Comparison of ENCODE assay signal across 1 cellular context in the genomic region with DNA sequence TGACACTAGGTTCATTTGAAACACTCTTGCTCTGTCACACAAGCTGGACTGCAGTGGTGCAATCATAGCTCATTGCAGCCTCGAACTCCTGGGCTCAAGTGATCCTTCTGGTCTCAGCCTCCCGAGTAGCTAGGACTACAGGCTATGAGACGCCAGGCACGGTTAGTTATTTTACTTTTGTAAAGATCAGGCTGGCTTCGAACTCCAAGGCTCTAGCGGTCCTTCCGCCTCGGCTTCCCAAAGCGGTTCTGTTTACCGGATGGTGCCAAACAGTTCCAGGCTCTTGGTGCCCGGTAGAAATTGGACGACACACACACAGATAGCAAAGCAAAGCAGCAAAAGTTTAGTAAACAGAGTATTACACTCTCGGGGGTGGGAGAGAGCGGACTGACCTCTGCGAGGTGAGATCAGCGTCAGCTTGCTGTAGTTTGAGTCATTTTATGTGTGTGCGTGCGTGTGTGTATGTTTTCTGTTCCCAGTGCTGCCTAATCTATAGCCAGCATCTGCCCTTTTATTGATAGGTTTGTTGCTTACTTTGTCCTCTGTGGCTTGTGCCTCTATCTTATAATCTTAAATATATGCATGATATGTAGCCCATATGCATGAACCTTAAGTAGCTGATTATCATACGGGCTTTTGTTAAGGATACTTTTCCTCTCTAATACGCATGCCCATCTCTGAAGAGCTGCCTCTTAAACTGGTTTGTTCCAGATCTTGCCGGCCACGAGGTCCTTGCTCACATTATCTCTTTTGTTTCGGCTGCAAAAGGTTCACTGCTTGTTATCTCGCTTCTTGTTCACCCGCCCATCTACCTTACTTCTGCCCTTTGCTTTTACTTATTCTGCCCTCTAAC.
TF ChIP-seq lines count a peak whose summit lies in the region.

No MANE protein-coding gene starts in this region.

TF ChIP-seq in K562, 482 proteins besides CTCF, POLR2A, EP300 and RAD21 (continued from another document and continues in another):
- TF ChIP-seq, protein P1, sequence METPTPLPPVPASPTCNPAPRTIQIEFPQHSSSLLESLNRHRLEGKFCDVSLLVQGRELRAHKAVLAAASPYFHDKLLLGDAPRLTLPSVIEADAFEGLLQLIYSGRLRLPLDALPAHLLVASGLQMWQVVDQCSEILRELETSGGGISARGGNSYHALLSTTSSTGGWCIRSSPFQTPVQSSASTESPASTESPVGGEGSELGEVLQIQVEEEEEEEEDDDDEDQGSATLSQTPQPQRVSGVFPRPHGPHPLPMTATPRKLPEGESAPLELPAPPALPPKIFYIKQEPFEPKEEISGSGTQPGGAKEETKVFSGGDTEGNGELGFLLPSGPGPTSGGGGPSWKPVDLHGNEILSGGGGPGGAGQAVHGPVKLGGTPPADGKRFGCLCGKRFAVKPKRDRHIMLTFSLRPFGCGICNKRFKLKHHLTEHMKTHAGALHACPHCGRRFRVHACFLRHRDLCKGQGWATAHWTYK (CRISPR knock-in tag; IDR thresholded peaks at IDR 0.05) = peak; percentile 30; the same call in 1 of the 2 replicates
- no peak for TF ChIP-seq STAG1 (CRISPR knock-in tag; IDR thresholded peaks at IDR 0.05; ENCODE audit: borderline replicate concordance)
- peak; percentile 75 for TF ChIP-seq MEIS2 (IDR thresholded peaks at IDR 0.05; ENCODE audit: partially characterized antibody)
- TF ChIP-seq SPI1 (IDR thresholded peaks at IDR 0.05; ENCODE audit: borderline replicate concordance, low read depth, low read length) = no peak
- no peak for TF ChIP-seq RFX5 (IDR thresholded peaks at IDR 0.05; ENCODE audit: low read depth, low read length)
- peak in 1 of 2 experiments; percentile 11; a peak in 1 of 4 replicates for TF ChIP-seq NONO (IDR thresholded peaks at IDR 0.05; ENCODE audit: low read depth in 2 of 2, low read length in 1 of 2)
- no peak for TF ChIP-seq SRSF7 (optimal IDR thresholded peaks at IDR 0.05; ENCODE audit: low read depth, low read length)
- TF ChIP-seq ETV1 (tag; conservative IDR thresholded peaks at IDR 0.05; ENCODE audit: low read depth) = no peak
- TF ChIP-seq, protein P2, sequence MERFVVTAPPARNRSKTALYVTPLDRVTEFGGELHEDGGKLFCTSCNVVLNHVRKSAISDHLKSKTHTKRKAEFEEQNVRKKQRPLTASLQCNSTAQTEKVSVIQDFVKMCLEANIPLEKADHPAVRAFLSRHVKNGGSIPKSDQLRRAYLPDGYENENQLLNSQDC (CRISPR knock-in tag; IDR thresholded peaks at IDR 0.05) = peak; percentile 83
- TF ChIP-seq, protein P3, sequence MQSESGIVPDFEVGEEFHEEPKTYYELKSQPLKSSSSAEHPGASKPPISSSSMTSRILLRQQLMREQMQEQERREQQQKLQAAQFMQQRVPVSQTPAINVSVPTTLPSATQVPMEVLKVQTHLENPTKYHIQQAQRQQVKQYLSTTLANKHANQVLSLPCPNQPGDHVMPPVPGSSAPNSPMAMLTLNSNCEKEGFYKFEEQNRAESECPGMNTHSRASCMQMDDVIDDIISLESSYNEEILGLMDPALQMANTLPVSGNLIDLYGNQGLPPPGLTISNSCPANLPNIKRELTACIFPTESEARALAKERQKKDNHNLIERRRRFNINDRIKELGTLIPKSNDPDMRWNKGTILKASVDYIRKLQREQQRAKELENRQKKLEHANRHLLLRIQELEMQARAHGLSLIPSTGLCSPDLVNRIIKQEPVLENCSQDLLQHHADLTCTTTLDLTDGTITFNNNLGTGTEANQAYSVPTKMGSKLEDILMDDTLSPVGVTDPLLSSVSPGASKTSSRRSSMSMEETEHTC (IDR thresholded peaks at IDR 0.05) = peak; percentile 15; the same call in 1 of the 2 replicates
- no peak for TF ChIP-seq ZBTB8A (IDR thresholded peaks at IDR 0.05; ENCODE audit: partially characterized antibody)
- TF ChIP-seq, protein P4, sequence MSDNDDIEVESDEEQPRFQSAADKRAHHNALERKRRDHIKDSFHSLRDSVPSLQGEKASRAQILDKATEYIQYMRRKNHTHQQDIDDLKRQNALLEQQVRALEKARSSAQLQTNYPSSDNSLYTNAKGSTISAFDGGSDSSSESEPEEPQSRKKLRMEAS (CRISPR knock-in tag; IDR thresholded peaks at IDR 0.05) = peak; percentile 4; the same call in 1 of the 2 replicates
- TF ChIP-seq CBFB (CRISPR knock-in tag; IDR thresholded peaks at IDR 0.05) = no peak
- TF ChIP-seq FOSL1 (tag; conservative IDR thresholded peaks at IDR 0.05) = peak; percentile 93
- TF ChIP-seq KLF6 (CRISPR knock-in tag; IDR thresholded peaks at IDR 0.05; ENCODE audit: borderline replicate concordance) = no peak
- TF ChIP-seq MEF2A (IDR thresholded peaks at IDR 0.05; ENCODE audit: control insufficient read depth, low read depth, low read length) = peak; percentile 19; the same call in 1 of the 2 replicates
- peak; percentile 82 for TF ChIP-seq MTA3 (IDR thresholded peaks at IDR 0.05; ENCODE audit: borderline replicate concordance)
- TF ChIP-seq ILK (tag; IDR thresholded peaks at IDR 0.05; ENCODE audit: borderline replicate concordance, low read depth) = no peak
- TF ChIP-seq, protein P5, sequence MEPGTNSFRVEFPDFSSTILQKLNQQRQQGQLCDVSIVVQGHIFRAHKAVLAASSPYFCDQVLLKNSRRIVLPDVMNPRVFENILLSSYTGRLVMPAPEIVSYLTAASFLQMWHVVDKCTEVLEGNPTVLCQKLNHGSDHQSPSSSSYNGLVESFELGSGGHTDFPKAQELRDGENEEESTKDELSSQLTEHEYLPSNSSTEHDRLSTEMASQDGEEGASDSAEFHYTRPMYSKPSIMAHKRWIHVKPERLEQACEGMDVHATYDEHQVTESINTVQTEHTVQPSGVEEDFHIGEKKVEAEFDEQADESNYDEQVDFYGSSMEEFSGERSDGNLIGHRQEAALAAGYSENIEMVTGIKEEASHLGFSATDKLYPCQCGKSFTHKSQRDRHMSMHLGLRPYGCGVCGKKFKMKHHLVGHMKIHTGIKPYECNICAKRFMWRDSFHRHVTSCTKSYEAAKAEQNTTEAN (CRISPR knock-in tag; IDR thresholded peaks at IDR 0.05) = peak; percentile 76; the same call in 1 of the 2 replicates
- no peak for TF ChIP-seq ADNP (tag; IDR thresholded peaks at IDR 0.05)
- no peak; the same call in 1 of the 2 replicates for TF ChIP-seq ZNF354B (CRISPR knock-in tag; IDR thresholded peaks at IDR 0.05)
- TF ChIP-seq, protein P6, sequence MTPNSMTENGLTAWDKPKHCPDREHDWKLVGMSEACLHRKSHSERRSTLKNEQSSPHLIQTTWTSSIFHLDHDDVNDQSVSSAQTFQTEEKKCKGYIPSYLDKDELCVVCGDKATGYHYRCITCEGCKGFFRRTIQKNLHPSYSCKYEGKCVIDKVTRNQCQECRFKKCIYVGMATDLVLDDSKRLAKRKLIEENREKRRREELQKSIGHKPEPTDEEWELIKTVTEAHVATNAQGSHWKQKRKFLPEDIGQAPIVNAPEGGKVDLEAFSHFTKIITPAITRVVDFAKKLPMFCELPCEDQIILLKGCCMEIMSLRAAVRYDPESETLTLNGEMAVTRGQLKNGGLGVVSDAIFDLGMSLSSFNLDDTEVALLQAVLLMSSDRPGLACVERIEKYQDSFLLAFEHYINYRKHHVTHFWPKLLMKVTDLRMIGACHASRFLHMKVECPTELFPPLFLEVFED (CRISPR knock-in tag; conservative IDR thresholded peaks at IDR 0.05) = peak; percentile 98
- TF ChIP-seq, protein P7, sequence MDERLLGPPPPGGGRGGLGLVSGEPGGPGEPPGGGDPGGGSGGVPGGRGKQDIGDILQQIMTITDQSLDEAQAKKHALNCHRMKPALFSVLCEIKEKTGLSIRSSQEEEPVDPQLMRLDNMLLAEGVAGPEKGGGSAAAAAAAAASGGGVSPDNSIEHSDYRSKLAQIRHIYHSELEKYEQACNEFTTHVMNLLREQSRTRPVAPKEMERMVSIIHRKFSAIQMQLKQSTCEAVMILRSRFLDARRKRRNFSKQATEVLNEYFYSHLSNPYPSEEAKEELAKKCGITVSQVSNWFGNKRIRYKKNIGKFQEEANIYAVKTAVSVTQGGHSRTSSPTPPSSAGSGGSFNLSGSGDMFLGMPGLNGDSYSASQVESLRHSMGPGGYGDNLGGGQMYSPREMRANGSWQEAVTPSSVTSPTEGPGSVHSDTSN (CRISPR knock-in tag; IDR thresholded peaks at IDR 0.05; ENCODE audit: low read depth) = no peak
- TF ChIP-seq, protein P7 (tag; conservative IDR thresholded peaks at IDR 0.05; ENCODE audit: low read depth) = peak; percentile 48; the same call in 1 of the 2 replicates
- TF ChIP-seq SMAD3 (CRISPR knock-in tag; conservative IDR thresholded peaks at IDR 0.05) = no peak
- TF ChIP-seq, protein P8, sequence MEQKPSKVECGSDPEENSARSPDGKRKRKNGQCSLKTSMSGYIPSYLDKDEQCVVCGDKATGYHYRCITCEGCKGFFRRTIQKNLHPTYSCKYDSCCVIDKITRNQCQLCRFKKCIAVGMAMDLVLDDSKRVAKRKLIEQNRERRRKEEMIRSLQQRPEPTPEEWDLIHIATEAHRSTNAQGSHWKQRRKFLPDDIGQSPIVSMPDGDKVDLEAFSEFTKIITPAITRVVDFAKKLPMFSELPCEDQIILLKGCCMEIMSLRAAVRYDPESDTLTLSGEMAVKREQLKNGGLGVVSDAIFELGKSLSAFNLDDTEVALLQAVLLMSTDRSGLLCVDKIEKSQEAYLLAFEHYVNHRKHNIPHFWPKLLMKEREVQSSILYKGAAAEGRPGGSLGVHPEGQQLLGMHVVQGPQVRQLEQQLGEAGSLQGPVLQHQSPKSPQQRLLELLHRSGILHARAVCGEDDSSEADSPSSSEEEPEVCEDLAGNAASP (IDR thresholded peaks at IDR 0.05) = no peak
- TF ChIP-seq KHSRP (IDR thresholded peaks at IDR 0.05) = no peak
- TF ChIP-seq, protein P9, sequence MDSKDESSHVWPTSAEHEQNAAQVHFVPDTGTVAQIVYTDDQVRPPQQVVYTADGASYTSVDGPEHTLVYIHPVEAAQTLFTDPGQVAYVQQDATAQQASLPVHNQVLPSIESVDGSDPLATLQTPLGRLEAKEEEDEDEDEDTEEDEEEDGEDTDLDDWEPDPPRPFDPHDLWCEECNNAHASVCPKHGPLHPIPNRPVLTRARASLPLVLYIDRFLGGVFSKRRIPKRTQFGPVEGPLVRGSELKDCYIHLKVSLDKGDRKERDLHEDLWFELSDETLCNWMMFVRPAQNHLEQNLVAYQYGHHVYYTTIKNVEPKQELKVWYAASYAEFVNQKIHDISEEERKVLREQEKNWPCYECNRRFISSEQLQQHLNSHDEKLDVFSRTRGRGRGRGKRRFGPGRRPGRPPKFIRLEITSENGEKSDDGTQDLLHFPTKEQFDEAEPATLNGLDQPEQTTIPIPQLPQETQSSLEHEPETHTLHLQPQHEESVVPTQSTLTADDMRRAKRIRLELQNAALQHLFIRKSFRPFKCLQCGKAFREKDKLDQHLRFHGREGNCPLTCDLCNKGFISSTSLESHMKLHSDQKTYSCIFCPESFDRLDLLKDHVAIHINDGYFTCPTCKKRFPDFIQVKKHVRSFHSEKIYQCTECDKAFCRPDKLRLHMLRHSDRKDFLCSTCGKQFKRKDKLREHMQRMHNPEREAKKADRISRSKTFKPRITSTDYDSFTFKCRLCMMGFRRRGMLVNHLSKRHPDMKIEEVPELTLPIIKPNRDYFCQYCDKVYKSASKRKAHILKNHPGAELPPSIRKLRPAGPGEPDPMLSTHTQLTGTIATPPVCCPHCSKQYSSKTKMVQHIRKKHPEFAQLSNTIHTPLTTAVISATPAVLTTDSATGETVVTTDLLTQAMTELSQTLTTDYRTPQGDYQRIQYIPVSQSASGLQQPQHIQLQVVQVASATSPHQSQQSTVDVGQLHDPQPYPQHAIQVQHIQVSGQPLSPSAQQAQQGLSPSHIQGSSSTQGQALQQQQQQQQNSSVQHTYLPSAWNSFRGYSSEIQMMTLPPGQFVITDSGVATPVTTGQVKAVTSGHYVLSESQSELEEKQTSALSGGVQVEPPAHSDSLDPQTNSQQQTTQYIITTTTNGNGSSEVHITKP (IDR thresholded peaks at IDR 0.05; ENCODE audit: partially characterized antibody) = peak; percentile 54
- TF ChIP-seq ZNF699 (CRISPR knock-in tag; IDR thresholded peaks at IDR 0.05; ENCODE audit: insufficient replicate concordance) = no peak
- no peak for TF ChIP-seq BACH1 (tag; IDR thresholded peaks at IDR 0.05)
- peak; percentile 71; the same call in 1 of the 2 replicates for TF ChIP-seq NR2C2 (CRISPR knock-in tag; IDR thresholded peaks at IDR 0.05)
- TF ChIP-seq NR2C2 (tag; IDR thresholded peaks at IDR 0.05) = peak; percentile 75
- TF ChIP-seq NR1H2 (CRISPR knock-in tag; IDR thresholded peaks at IDR 0.05) = no peak
- TF ChIP-seq, protein P10, sequence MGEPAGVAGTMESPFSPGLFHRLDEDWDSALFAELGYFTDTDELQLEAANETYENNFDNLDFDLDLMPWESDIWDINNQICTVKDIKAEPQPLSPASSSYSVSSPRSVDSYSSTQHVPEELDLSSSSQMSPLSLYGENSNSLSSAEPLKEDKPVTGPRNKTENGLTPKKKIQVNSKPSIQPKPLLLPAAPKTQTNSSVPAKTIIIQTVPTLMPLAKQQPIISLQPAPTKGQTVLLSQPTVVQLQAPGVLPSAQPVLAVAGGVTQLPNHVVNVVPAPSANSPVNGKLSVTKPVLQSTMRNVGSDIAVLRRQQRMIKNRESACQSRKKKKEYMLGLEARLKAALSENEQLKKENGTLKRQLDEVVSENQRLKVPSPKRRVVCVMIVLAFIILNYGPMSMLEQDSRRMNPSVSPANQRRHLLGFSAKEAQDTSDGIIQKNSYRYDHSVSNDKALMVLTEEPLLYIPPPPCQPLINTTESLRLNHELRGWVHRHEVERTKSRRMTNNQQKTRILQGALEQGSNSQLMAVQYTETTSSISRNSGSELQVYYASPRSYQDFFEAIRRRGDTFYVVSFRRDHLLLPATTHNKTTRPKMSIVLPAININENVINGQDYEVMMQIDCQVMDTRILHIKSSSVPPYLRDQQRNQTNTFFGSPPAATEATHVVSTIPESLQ (CRISPR knock-in tag; IDR thresholded peaks at IDR 0.05) = no peak; the same call in 1 of the 2 replicates
- TF ChIP-seq SLC30A9 (CRISPR knock-in tag; IDR thresholded peaks at IDR 0.05) = no peak
- peak; percentile 86 for TF ChIP-seq CEBPG (CRISPR knock-in tag; IDR thresholded peaks at IDR 0.05)
- TF ChIP-seq CEBPG (tag; conservative IDR thresholded peaks at IDR 0.05 in 1 of 2, IDR thresholded peaks at IDR 0.05 in 1 of 2) = peak; percentile 72 to 85
- no peak for TF ChIP-seq RFX7 (CRISPR knock-in tag; IDR thresholded peaks at IDR 0.05)
- no peak for TF ChIP-seq C11orf30 (IDR thresholded peaks at IDR 0.05; ENCODE audit: low read depth)
- TF ChIP-seq POLR2G (IDR thresholded peaks at IDR 0.05; ENCODE audit: low read depth, low read length) = peak; percentile 70
- no peak for TF ChIP-seq NUFIP1 (IDR thresholded peaks at IDR 0.05; ENCODE audit: partially characterized antibody)
- TF ChIP-seq GATAD2B (IDR thresholded peaks at IDR 0.05; ENCODE audit: borderline replicate concordance) = peak; percentile 15; the same call in 1 of the 2 replicates
- TF ChIP-seq, protein P11, sequence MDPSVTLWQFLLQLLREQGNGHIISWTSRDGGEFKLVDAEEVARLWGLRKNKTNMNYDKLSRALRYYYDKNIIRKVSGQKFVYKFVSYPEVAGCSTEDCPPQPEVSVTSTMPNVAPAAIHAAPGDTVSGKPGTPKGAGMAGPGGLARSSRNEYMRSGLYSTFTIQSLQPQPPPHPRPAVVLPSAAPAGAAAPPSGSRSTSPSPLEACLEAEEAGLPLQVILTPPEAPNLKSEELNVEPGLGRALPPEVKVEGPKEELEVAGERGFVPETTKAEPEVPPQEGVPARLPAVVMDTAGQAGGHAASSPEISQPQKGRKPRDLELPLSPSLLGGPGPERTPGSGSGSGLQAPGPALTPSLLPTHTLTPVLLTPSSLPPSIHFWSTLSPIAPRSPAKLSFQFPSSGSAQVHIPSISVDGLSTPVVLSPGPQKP (CRISPR knock-in tag; IDR thresholded peaks at IDR 0.05) = no peak
